8 cellular contexts compared by ENCODE assay signal in the genomic region with DNA sequence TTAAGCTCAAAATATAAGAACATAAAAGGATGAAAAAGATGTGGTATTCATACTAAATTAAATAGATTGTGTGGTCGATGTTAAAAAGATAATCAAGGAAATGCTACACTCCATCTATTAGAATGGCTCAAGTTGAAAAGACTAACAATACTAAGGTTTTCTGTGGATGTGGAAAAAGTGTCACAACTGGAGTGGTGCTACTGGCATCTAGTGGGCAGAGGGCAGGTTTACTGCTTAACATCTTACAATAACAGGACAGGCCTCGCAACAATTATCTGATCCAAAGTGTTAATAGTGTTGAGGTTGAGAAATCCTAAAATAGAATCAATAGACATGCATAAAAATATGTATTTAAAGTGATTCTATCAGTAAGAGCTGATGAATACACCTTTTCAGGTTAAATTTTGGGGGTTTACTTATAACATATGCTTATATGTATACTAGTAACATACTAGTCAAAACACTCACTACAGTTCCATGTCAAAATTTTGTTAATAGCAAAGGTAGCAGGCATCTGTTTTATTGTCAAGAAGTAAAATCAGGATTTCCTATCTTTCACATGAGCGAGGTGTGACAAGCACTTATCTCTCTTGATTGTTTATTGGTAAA.
DNase-seq lines count a peak whose midpoint lies in the region; ATAC-seq and TF ChIP-seq lines count a peak whose summit lies in the region.

No MANE protein-coding gene starts in this region.

- H3K4me3 Mint-ChIP-seq in osteocyte (ENCODE audit: unreplicated experiment): no peak overlapping the region

- peak; percentile 79 for TF ChIP-seq CTCF in osteocyte (IDR thresholded peaks at IDR 0.05)

- H3K4me1 Mint-ChIP-seq in osteocyte (ENCODE audit: unreplicated experiment): peaks cover 3% of the 10 kb centered on the region

- ATAC-seq in left colon: no peak
- no peak for ATAC-seq in GM18519 (IDR thresholded peaks at IDR 0.05; ENCODE audit: low FRiP score, unreplicated experiment)

- DNase-seq in DMS 273 (lab: John Stamatoyannopoulos, UW; ENCODE audit: unreplicated experiment) (peak; percentile 25), DMS 273 treated with DMSO at 0.1 percent for 48 hours (lab: John Stamatoyannopoulos, UW) (no peak), NCI-H146 (lab: John Stamatoyannopoulos, UW) (peak; percentile 45), caudate nucleus (lab: John Stamatoyannopoulos, UW) (peak in 32 of 61 donors; percentile 1 to 53 (median 12)), osteocyte (ENCODE audit: extremely low spot score, unreplicated experiment) (no peak), left colon (no peak), SW480 (ENCODE audit: low spot score) (no peak)

- H3K36me3 Mint-ChIP-seq in osteocyte (ENCODE audit: unreplicated experiment): no peaks in the 10 kb centered on the region

- no peak overlapping the region for H3K27ac Mint-ChIP-seq in osteocyte (ENCODE audit: unreplicated experiment)

- no peak overlapping the region for H3K27ac ChIP-seq in caudate nucleus (ENCODE audit: low read depth, low read length)

- H3K27me3 Mint-ChIP-seq in osteocyte (ENCODE audit: unreplicated experiment): no peaks in the 10 kb centered on the region

- no peaks in the 10 kb centered on the region for H3K9me3 Mint-ChIP-seq in osteocyte (ENCODE audit: unreplicated experiment)

- intact Hi-C loops in left colon (cut with DNase I, micrococcal nuclease): no loop called here

Comparison
In these comparisons a context has a peak if more than half of its experiments do, and no peak if none do; other contexts are left out.
1. DNase-seq: peak in DMS 273 (single experiment), NCI-H146 (single experiment) and caudate nucleus (32 of 61); none in DMS 273 treated with DMSO at 0.1 percent for 48 hours (single experiment), osteocyte (single experiment), left colon (0 of 2) and SW480 (single experiment).